Comparison of ENCODE assay signal across 1 cellular context in the genomic region with DNA sequence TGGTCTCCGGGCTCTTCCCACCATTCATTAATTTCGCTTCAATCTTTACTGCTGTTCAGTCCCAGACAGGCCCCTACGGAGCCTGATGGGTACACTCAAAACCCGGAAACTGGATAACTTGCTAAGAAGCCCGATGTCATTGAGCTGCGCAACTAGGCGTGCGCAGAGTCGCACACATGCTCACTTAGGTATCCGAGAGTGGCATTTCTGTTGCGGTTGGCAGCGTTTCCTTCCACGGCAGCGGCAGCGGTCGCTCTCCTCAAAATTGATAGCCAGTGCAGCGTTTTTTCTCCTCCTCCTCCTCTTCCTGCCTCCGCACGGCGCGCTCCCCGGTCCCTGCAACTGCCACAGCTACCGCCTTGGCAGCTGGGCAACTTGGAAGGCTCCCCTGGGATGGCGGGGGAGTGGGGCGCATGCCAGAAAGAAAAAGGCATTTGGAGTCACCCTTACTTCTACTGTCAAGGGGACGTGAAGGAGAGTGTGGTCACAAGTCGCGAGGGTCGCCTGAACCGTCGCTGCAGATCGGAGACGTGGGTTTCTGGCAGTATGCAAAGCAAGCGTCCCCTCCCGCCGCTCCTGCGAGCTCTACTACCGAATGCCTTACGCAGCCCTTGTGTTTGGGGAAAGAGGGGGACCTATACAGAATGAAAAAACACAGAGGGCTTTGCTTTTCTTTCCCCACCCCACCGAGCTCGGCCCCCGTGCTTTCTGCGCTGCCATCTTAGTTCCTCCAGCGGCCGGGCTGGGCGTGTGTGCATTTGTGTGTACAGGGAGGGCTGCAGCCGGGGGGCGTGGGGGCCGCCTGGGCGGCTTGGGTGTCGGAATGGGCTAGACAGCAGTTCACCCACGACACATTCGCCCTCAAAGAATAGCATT.
TF ChIP-seq lines count a peak whose summit lies in the region.

No MANE protein-coding gene starts in this region.

TF ChIP-seq in HepG2, 621 proteins besides CTCF, POLR2A, EP300 and RAD21 (continued from another document):
- no peak for TF ChIP-seq SIX1 (CRISPR knock-in tag; IDR thresholded peaks at IDR 0.05; ENCODE audit: borderline replicate concordance)
- TF ChIP-seq, protein P1, sequence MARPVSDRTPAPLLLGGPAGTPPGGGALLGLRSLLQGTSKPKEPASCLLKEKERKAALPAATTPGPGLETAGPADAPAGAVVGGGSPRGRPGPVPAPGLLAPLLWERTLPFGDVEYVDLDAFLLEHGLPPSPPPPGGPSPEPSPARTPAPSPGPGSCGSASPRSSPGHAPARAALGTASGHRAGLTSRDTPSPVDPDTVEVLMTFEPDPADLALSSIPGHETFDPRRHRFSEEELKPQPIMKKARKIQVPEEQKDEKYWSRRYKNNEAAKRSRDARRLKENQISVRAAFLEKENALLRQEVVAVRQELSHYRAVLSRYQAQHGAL (CRISPR knock-in tag; IDR thresholded peaks at IDR 0.05; ENCODE audit: not compliant biosample characterization), result no peak
- peak; percentile 70; the same call in 1 of the 2 replicates for TF ChIP-seq ZNF709 (CRISPR knock-in tag; IDR thresholded peaks at IDR 0.05)
- TF ChIP-seq CHD2 (IDR thresholded peaks at IDR 0.05; ENCODE audit: low read depth, low read length), result no peak
- TF ChIP-seq, protein P2, sequence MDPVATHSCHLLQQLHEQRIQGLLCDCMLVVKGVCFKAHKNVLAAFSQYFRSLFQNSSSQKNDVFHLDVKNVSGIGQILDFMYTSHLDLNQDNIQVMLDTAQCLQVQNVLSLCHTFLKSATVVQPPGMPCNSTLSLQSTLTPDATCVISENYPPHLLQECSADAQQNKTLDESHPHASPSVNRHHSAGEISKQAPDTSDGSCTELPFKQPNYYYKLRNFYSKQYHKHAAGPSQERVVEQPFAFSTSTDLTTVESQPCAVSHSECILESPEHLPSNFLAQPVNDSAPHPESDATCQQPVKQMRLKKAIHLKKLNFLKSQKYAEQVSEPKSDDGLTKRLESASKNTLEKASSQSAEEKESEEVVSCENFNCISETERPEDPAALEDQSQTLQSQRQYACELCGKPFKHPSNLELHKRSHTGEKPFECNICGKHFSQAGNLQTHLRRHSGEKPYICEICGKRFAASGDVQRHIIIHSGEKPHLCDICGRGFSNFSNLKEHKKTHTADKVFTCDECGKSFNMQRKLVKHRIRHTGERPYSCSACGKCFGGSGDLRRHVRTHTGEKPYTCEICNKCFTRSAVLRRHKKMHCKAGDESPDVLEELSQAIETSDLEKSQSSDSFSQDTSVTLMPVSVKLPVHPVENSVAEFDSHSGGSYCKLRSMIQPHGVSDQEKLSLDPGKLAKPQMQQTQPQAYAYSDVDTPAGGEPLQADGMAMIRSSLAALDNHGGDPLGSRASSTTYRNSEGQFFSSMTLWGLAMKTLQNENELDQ (CRISPR knock-in tag; IDR thresholded peaks at IDR 0.05; ENCODE audit: borderline replicate concordance), result no peak
- TF ChIP-seq NFATC3 (CRISPR knock-in tag; IDR thresholded peaks at IDR 0.05), result no peak
- no peak for TF ChIP-seq KLF11 (CRISPR knock-in tag; IDR thresholded peaks at IDR 0.05)
- no peak for TF ChIP-seq TEAD3 (CRISPR knock-in tag; optimal IDR thresholded peaks at IDR 0.05; ENCODE audit: borderline replicate concordance)
- no peak for TF ChIP-seq EED (CRISPR knock-in tag; IDR thresholded peaks at IDR 0.05)
- TF ChIP-seq, protein P3, sequence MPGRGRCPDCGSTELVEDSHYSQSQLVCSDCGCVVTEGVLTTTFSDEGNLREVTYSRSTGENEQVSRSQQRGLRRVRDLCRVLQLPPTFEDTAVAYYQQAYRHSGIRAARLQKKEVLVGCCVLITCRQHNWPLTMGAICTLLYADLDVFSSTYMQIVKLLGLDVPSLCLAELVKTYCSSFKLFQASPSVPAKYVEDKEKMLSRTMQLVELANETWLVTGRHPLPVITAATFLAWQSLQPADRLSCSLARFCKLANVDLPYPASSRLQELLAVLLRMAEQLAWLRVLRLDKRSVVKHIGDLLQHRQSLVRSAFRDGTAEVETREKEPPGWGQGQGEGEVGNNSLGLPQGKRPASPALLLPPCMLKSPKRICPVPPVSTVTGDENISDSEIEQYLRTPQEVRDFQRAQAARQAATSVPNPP (CRISPR knock-in tag; IDR thresholded peaks at IDR 0.05), result no peak
- TF ChIP-seq MED1 (CRISPR knock-in tag; IDR thresholded peaks at IDR 0.05), result 0 out of 2 replicates have a peak, but pooled peaks have one; percentile 11
- TF ChIP-seq PPARG (CRISPR knock-in tag; conservative IDR thresholded peaks at IDR 0.05), result peak; percentile 39; the same call in 1 of the 2 replicates
- TF ChIP-seq KMT2B (CRISPR knock-in tag; IDR thresholded peaks at IDR 0.05), result peak; percentile 74
- no peak for TF ChIP-seq SKI (IDR thresholded peaks at IDR 0.05; ENCODE audit: partially characterized antibody)
